ENCODE assay signal across 17 cellular contexts in the genomic region with DNA sequence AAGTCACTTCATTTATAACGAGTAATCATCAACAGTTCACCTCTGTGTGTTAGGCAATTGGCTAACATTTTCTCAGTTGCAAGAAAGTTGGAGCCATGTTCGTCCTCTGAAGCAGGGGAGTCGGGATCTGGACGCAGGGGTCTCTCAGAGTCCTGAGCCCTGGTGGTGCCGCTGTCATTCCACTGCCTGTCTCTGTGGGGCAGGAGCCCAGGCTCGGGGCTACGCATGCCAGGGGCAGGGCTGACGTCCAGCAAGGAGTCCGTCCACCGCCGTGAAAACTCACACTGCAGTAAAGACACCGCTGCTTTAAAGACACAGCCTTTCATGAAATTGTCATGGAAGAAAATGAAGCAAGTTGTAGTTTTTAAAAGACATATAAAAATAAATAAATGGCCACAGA.
DNase-seq lines count a peak whose midpoint lies in the region; ATAC-seq, FAIRE-seq and TF ChIP-seq lines count a peak whose summit lies in the region.
"Had no signal": no experiment of that assay in that cellular context is flagged by ENCODE, and none has a peak within 500 bp of the region (broad histone marks: within the 10 kb centered on the region; RNA-seq: fewer than 3 reads in every experiment).

No MANE protein-coding gene starts in this region.

- H3K27me3 Mint-ChIP-seq in neural progenitor cell (ENCODE audit: insufficient read depth, low read depth) = no peaks in the 10 kb centered on the region
- no peaks in the 10 kb centered on the region for H3K27me3 Mint-ChIP-seq in naive thymus-derived CD4-positive, alpha-beta T cell
- H3K27me3 Mint-ChIP-seq: CD4-positive, alpha-beta memory T cell had no signal

- H3K27me3 ChIP-seq in cardiac muscle cell = no peaks in the 10 kb centered on the region
- H3K27me3 ChIP-seq in neural progenitor cell = no peaks in the 10 kb centered on the region
- H3K27me3 ChIP-seq in naive thymus-derived CD4-positive, alpha-beta T cell (ENCODE audit: control insufficient read depth in 2 of 2, insufficient read depth in 2 of 2, low read length in 2 of 2) = no peaks in the 10 kb centered on the region
- H3K27me3 ChIP-seq: BE2C had no signal

- intact Hi-C loops in Right ventricle myocardium superior (cut with DNase I) = no loop called here
- intact Hi-C loops in naive thymus-derived CD4-positive, alpha-beta T cell (cut with micrococcal nuclease) = no loop called here

- H3K4me3 Mint-ChIP-seq in neural progenitor cell = no peak overlapping the region
- H3K4me3 Mint-ChIP-seq in naive thymus-derived CD4-positive, alpha-beta T cell = no peak overlapping the region

- H3K9me3 ChIP-seq in cardiac muscle cell (ENCODE audit: low read depth) (no peaks in the 10 kb centered on the region), neural progenitor cell (ENCODE audit: low read depth) (no peaks in the 10 kb centered on the region)
- H3K9me3 ChIP-seq in naive thymus-derived CD4-positive, alpha-beta T cell (ENCODE audit: control insufficient read depth in 2 of 3, low read length in 3 of 3) = no peaks in the 10 kb centered on the region
- H3K9me3 ChIP-seq: BE2C had no signal

- H3K27ac ChIP-seq in cardiac muscle cell = peak overlapping the region; percentile 72
- H3K27ac ChIP-seq in neural progenitor cell = no peak overlapping the region
- H3K27ac ChIP-seq in naive thymus-derived CD4-positive, alpha-beta T cell (ENCODE audit: low read depth, low read length) = no peak overlapping the region
- H3K27ac ChIP-seq: A549, C4-2B, GM23248 had no signal

- DNase-seq in cardiac muscle cell (ENCODE audit: low read depth in 1 of 2, low spot score in 1 of 2) = peak in 1 of 2 donors; percentile 52
- no peak for DNase-seq in Right ventricle myocardium superior
- DNase-seq in SK-N-DZ (ENCODE audit: low spot score) = peak; percentile 15
- peak; percentile 4 for DNase-seq in neural progenitor cell (ENCODE audit: low spot score)
- no peak for DNase-seq in naive thymus-derived CD4-positive, alpha-beta T cell
- DNase-seq in RCC 7860 (ENCODE audit: low spot score) = no peak
- DNase-seq in hypothalamus (lab: John Stamatoyannopoulos, UW) = no peak
- DNase-seq: BE2C; CD4-positive, alpha-beta memory T cell; DMS79; GM23248 had no signal

- no peaks in the 10 kb centered on the region for H4K20me1 ChIP-seq in neural progenitor cell (ENCODE audit: low read depth)

- H3K4me2 ChIP-seq in neural progenitor cell = no peak overlapping the region
- H3K4me2 ChIP-seq: A549 had no signal

- ATAC-seq in Right ventricle myocardium superior (ENCODE audit: poor library complexity) = no peak
- no peak for ATAC-seq in naive thymus-derived CD4-positive, alpha-beta T cell
- ATAC-seq: GM12878, HCT116 had no signal

- H3K27ac Mint-ChIP-seq in neural progenitor cell = no peak overlapping the region
- no peak overlapping the region for H3K27ac Mint-ChIP-seq in naive thymus-derived CD4-positive, alpha-beta T cell
- H3K27ac Mint-ChIP-seq: CD4-positive, alpha-beta memory T cell had no signal

- H3K36me3 ChIP-seq in cardiac muscle cell (no peaks in the 10 kb centered on the region), neural progenitor cell (no peaks in the 10 kb centered on the region)
- H3K36me3 ChIP-seq in naive thymus-derived CD4-positive, alpha-beta T cell (ENCODE audit: control insufficient read depth in 2 of 3, insufficient read depth in 3 of 3, low read length in 3 of 3) = no peaks in the 10 kb centered on the region
- H3K36me3 ChIP-seq: BE2C had no signal

- H3K9ac ChIP-seq in neural progenitor cell = no peak overlapping the region
- H3K9ac ChIP-seq: GM23248 had no signal

- FAIRE-seq in RCC 7860 (lab: Jason Lieb, UNC) = no peak
- FAIRE-seq: A549, GM12878, GM18507, H54 had no signal

- H3K36me3 Mint-ChIP-seq in neural progenitor cell = no peaks in the 10 kb centered on the region
- no peaks in the 10 kb centered on the region for H3K36me3 Mint-ChIP-seq in naive thymus-derived CD4-positive, alpha-beta T cell
- H3K36me3 Mint-ChIP-seq: CD4-positive, alpha-beta memory T cell had no signal

- H3K79me2 ChIP-seq in neural progenitor cell (ENCODE audit: low read depth) = no peaks in the 10 kb centered on the region

- CTCF ChIA-PET in naive thymus-derived CD4-positive, alpha-beta T cell (lab: Charles Lee) = no interaction called here

- H3K4me1 Mint-ChIP-seq in neural progenitor cell = peaks cover 7% of the 10 kb centered on the region
- H3K4me1 Mint-ChIP-seq in naive thymus-derived CD4-positive, alpha-beta T cell = no peaks in the 10 kb centered on the region
- H3K4me1 Mint-ChIP-seq: CD4-positive, alpha-beta memory T cell had no signal

- POLR2A ChIA-PET in naive thymus-derived CD4-positive, alpha-beta T cell (lab: Charles Lee) = no interaction called here

- H3K4me3 ChIP-seq in cardiac muscle cell (no peak overlapping the region), neural progenitor cell (no peak overlapping the region)
- no peak overlapping the region for H3K4me3 ChIP-seq in naive thymus-derived CD4-positive, alpha-beta T cell (ENCODE audit: low read length)
- H3K4me3 ChIP-seq: A549, GM12878, GM23248 had no signal

- H3F3A ChIP-seq in neural progenitor cell (ENCODE audit: low read depth) = peaks cover 10% of the 10 kb centered on the region

- H3K9me3 Mint-ChIP-seq in neural progenitor cell = no peaks in the 10 kb centered on the region
- peaks cover 2 to 15% (median 4%) of the 10 kb centered on the region in 11 donors for H3K9me3 Mint-ChIP-seq in naive thymus-derived CD4-positive, alpha-beta T cell

- H2AFZ ChIP-seq in neural progenitor cell (replicated peaks) = peak overlapping the region; percentile 21
- H2AFZ ChIP-seq: GM23248 had no signal

- H3K4me1 ChIP-seq in cardiac muscle cell (ENCODE audit: low read depth) (peaks cover 13% of the 10 kb centered on the region), neural progenitor cell (peaks cover 19% of the 10 kb centered on the region)
- H3K4me1 ChIP-seq in naive thymus-derived CD4-positive, alpha-beta T cell (ENCODE audit: control insufficient read depth in 2 of 2, insufficient read depth in 2 of 2, low read length in 2 of 2) = no peaks in the 10 kb centered on the region
- H3K4me1 ChIP-seq: A549, BE2C had no signal

- TF ChIP-seq CTCF in cardiac muscle cell (IDR thresholded peaks at IDR 0.05; ENCODE audit: low read depth, low read length) (no peak), neural progenitor cell (IDR thresholded peaks at IDR 0.05) (no peak)

Comparison
In these comparisons a context has a peak if more than half of its experiments do, and no peak if none do; other contexts are left out.
1. DNase-seq: peak in SK-N-DZ (single experiment) and neural progenitor cell (single experiment); none in Right ventricle myocardium superior (single experiment), naive thymus-derived CD4-positive, alpha-beta T cell (0 of 9), RCC 7860 (single experiment) and hypothalamus (0 of 51).